In genomic region chr1:29499101-29499650, GRCh38 we compare ENCODE assay signal across 1 cellular context.
TF ChIP-seq lines count a peak whose summit lies in the region.

No MANE protein-coding gene starts in this region.

TF ChIP-seq in GM23338, 12 proteins besides CTCF, POLR2A, EP300 and RAD21 (continued from another document):
- TF ChIP-seq STAT1 (IDR thresholded peaks at IDR 0.05; ENCODE audit: unreplicated experiment) (no peak), ZNF462 (CRISPR knock-in tag; IDR thresholded peaks at IDR 0.05) (no peak)
TF ChIP-seq in GM23338: peak in this region for 0.
